ENCODE assay signal across 1 cellular context in the genomic region with DNA sequence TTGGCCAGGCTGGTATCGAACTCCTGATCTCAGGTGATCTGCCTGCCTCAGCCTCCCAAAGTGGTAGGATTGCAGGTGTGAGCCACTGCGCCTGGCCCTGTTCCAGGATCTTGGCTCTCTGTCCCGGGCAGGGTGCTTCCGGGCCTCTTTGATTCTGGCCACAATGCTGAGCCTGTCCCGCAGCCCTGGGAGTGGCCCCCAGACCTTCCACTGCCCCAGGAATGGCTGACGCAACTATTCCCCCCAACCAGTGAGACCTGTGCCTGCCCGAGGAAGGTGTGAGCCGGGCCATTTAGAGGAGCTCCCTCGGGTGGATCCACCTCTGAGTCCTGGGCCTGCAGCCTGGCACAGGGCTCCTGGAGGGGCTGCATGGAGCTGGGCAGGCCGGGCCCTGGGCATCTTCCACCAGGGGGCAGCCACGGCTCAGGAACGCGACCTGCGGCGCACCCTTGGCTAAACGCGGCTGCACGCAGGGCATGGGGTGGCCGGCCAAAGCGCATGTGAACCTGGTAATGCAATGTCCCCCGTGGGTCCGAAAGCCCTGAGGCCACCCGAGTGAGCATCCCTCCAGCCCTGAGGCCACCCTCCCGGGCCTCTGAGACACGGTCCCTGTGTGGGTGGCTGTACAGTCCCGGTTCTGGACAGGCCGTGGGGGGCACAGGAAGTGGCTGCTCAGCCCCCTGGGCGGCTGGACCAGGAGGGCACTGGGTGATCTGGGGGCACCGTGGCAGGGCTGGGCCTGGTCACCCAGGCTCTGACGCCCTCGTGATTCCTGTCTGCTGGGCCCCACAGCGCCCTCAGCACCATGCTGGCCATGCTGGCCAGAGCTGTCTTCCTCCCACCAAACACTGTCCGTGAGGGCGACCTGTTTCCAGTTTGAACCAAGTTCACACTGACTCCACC.
TF ChIP-seq lines count a peak whose summit lies in the region.

No MANE protein-coding gene starts in this region.

TF ChIP-seq in K562, 482 proteins besides CTCF, POLR2A, EP300 and RAD21 (continued from another document):
- no peak for TF ChIP-seq PPARD (CRISPR knock-in tag; IDR thresholded peaks at IDR 0.05)
- TF ChIP-seq, protein P1, sequence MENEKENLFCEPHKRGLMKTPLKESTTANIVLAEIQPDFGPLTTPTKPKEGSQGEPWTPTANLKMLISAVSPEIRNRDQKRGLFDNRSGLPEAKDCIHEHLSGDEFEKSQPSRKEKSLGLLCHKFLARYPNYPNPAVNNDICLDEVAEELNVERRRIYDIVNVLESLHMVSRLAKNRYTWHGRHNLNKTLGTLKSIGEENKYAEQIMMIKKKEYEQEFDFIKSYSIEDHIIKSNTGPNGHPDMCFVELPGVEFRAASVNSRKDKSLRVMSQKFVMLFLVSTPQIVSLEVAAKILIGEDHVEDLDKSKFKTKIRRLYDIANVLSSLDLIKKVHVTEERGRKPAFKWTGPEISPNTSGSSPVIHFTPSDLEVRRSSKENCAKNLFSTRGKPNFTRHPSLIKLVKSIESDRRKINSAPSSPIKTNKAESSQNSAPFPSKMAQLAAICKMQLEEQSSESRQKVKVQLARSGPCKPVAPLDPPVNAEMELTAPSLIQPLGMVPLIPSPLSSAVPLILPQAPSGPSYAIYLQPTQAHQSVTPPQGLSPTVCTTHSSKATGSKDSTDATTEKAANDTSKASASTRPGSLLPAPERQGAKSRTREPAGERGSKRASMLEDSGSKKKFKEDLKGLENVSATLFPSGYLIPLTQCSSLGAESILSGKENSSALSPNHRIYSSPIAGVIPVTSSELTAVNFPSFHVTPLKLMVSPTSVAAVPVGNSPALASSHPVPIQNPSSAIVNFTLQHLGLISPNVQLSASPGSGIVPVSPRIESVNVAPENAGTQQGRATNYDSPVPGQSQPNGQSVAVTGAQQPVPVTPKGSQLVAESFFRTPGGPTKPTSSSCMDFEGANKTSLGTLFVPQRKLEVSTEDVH (IDR thresholded peaks at IDR 0.05; ENCODE audit: low read depth, partially characterized antibody): no peak
- no peak for TF ChIP-seq ZSCAN29 (IDR thresholded peaks at IDR 0.05)
- TF ChIP-seq, protein P2, sequence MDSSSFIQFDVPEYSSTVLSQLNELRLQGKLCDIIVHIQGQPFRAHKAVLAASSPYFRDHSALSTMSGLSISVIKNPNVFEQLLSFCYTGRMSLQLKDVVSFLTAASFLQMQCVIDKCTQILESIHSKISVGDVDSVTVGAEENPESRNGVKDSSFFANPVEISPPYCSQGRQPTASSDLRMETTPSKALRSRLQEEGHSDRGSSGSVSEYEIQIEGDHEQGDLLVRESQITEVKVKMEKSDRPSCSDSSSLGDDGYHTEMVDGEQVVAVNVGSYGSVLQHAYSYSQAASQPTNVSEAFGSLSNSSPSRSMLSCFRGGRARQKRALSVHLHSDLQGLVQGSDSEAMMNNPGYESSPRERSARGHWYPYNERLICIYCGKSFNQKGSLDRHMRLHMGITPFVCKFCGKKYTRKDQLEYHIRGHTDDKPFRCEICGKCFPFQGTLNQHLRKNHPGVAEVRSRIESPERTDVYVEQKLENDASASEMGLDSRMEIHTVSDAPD (CRISPR knock-in tag; IDR thresholded peaks at IDR 0.05): no peak
- TF ChIP-seq MTF1 (CRISPR knock-in tag; IDR thresholded peaks at IDR 0.05; ENCODE audit: borderline replicate concordance): no peak
- TF ChIP-seq TEAD2 (tag; IDR thresholded peaks at IDR 0.05): no peak
- TF ChIP-seq ZNF174 (CRISPR knock-in tag; IDR thresholded peaks at IDR 0.05): no peak
- no peak for TF ChIP-seq ZNF766 (CRISPR knock-in tag; conservative IDR thresholded peaks at IDR 0.05)
- no peak for TF ChIP-seq PHF20 (IDR thresholded peaks at IDR 0.05; ENCODE audit: partially characterized antibody)
- TF ChIP-seq, protein P3, sequence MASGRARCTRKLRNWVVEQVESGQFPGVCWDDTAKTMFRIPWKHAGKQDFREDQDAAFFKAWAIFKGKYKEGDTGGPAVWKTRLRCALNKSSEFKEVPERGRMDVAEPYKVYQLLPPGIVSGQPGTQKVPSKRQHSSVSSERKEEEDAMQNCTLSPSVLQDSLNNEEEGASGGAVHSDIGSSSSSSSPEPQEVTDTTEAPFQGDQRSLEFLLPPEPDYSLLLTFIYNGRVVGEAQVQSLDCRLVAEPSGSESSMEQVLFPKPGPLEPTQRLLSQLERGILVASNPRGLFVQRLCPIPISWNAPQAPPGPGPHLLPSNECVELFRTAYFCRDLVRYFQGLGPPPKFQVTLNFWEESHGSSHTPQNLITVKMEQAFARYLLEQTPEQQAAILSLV (tag; IDR thresholded peaks at IDR 0.05): no peak
- TF ChIP-seq HDAC8 (tag; IDR thresholded peaks at IDR 0.05): 0 out of 2 replicates have a peak, but pooled peaks have one; percentile 40
- no peak for TF ChIP-seq GTF2E2 (tag; IDR thresholded peaks at IDR 0.05)
- no peak for TF ChIP-seq CBFA2T2 (conservative IDR thresholded peaks at IDR 0.05)
- TF ChIP-seq ZNF274 (IDR thresholded peaks at IDR 0.05; ENCODE audit: borderline replicate concordance, low read depth, low read length): no peak
- no peak for TF ChIP-seq EZH2 (IDR thresholded peaks at IDR 0.05; ENCODE audit: borderline replicate concordance, low read depth, low read length)
- TF ChIP-seq, protein P4, sequence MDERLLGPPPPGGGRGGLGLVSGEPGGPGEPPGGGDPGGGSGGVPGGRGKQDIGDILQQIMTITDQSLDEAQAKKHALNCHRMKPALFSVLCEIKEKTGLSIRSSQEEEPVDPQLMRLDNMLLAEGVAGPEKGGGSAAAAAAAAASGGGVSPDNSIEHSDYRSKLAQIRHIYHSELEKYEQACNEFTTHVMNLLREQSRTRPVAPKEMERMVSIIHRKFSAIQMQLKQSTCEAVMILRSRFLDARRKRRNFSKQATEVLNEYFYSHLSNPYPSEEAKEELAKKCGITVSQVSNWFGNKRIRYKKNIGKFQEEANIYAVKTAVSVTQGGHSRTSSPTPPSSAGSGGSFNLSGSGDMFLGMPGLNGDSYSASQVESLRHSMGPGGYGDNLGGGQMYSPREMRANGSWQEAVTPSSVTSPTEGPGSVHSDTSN (CRISPR knock-in tag; IDR thresholded peaks at IDR 0.05; ENCODE audit: low read depth): no peak
- TF ChIP-seq, protein P4 (tag; conservative IDR thresholded peaks at IDR 0.05; ENCODE audit: low read depth): no peak
TF ChIP-seq in K562: peak in this region for 50.
